Comparison of ENCODE assay signal across 10 cellular contexts in genomic region chr22:48748860-48749554, GRCh38.
"Had no signal": no experiment of that assay in that cellular context is flagged by ENCODE, and none has a peak within 500 bp of the region (broad histone marks: within the 10 kb centered on the region; RNA-seq: fewer than 3 reads in every experiment).

No MANE protein-coding gene starts in this region.

- H3K27ac ChIP-seq: adrenal gland, thyroid gland, uterus, WERI-Rb-1 had no signal

- ATAC-seq: activated CD4-positive, alpha-beta T cell treated with anti-CD3 and anti-CD28 coated beads for 36 hours; left lobe of liver; stimulated activated effector memory CD8-positive, alpha-beta T cell treated with anti-CD3 and anti-CD28 coated beads, Interleukin-12 subunit alpha, Interleukin-12 subunit beta, amount 100 ng/mL, for 72 hours had no signal

- H3K4me3 ChIP-seq: adrenal gland, thyroid gland, uterus had no signal

- DNase-seq: activated CD4-positive, alpha-beta T cell treated with anti-CD3 and anti-CD28 coated beads for 36 hours; activated T-cell treated with anti-CD3 and anti-CD28 coated beads for 4 hours; occipital lobe; stimulated activated CD4-positive, alpha-beta T cell treated with anti-CD3 and anti-CD28 coated beads, Interleukin-2, amount 100 ng/mL, for 24 hours; thyroid gland; uterus; WERI-Rb-1 had no signal

- H3K9me3 ChIP-seq: adrenal gland, thyroid gland, uterus had no signal

- H3K27me3 ChIP-seq: adrenal gland, thyroid gland, uterus had no signal

- H3K4me1 ChIP-seq: adrenal gland, thyroid gland, uterus had no signal

- H3K36me3 ChIP-seq: adrenal gland, thyroid gland, uterus, WERI-Rb-1 had no signal
